1 cellular context compared by ENCODE assay signal in the genomic region with DNA sequence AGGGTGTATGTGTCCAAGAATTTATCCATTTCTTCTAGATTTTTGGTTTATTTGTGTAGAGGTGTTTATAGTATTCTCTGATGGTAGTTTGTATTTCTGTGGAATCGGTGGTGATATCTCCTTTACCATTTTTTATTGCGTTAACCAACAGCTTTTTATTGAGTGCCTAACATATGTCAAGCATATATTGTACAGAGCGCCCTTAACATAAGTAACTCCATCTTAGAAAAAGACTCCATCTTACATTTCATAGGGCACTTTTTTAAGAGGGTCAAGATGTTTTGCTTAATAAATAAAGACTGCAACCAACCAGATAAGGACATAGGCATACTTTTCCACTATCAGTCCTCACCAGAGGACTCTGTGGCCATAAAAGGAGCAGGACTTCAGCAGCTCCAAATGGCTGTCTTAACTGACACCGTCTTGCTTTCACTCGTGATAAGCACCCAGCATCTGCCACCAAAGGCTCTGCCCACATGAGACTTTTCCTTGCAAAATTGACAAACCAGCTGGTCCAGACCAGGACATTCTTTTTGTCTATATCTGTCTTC.
TF ChIP-seq lines count a peak whose summit lies in the region.

No MANE protein-coding gene starts in this region.

TF ChIP-seq in K562, 482 proteins besides CTCF, POLR2A, EP300 and RAD21 (continued from another document and continues in another):
- TF ChIP-seq, protein P1, sequence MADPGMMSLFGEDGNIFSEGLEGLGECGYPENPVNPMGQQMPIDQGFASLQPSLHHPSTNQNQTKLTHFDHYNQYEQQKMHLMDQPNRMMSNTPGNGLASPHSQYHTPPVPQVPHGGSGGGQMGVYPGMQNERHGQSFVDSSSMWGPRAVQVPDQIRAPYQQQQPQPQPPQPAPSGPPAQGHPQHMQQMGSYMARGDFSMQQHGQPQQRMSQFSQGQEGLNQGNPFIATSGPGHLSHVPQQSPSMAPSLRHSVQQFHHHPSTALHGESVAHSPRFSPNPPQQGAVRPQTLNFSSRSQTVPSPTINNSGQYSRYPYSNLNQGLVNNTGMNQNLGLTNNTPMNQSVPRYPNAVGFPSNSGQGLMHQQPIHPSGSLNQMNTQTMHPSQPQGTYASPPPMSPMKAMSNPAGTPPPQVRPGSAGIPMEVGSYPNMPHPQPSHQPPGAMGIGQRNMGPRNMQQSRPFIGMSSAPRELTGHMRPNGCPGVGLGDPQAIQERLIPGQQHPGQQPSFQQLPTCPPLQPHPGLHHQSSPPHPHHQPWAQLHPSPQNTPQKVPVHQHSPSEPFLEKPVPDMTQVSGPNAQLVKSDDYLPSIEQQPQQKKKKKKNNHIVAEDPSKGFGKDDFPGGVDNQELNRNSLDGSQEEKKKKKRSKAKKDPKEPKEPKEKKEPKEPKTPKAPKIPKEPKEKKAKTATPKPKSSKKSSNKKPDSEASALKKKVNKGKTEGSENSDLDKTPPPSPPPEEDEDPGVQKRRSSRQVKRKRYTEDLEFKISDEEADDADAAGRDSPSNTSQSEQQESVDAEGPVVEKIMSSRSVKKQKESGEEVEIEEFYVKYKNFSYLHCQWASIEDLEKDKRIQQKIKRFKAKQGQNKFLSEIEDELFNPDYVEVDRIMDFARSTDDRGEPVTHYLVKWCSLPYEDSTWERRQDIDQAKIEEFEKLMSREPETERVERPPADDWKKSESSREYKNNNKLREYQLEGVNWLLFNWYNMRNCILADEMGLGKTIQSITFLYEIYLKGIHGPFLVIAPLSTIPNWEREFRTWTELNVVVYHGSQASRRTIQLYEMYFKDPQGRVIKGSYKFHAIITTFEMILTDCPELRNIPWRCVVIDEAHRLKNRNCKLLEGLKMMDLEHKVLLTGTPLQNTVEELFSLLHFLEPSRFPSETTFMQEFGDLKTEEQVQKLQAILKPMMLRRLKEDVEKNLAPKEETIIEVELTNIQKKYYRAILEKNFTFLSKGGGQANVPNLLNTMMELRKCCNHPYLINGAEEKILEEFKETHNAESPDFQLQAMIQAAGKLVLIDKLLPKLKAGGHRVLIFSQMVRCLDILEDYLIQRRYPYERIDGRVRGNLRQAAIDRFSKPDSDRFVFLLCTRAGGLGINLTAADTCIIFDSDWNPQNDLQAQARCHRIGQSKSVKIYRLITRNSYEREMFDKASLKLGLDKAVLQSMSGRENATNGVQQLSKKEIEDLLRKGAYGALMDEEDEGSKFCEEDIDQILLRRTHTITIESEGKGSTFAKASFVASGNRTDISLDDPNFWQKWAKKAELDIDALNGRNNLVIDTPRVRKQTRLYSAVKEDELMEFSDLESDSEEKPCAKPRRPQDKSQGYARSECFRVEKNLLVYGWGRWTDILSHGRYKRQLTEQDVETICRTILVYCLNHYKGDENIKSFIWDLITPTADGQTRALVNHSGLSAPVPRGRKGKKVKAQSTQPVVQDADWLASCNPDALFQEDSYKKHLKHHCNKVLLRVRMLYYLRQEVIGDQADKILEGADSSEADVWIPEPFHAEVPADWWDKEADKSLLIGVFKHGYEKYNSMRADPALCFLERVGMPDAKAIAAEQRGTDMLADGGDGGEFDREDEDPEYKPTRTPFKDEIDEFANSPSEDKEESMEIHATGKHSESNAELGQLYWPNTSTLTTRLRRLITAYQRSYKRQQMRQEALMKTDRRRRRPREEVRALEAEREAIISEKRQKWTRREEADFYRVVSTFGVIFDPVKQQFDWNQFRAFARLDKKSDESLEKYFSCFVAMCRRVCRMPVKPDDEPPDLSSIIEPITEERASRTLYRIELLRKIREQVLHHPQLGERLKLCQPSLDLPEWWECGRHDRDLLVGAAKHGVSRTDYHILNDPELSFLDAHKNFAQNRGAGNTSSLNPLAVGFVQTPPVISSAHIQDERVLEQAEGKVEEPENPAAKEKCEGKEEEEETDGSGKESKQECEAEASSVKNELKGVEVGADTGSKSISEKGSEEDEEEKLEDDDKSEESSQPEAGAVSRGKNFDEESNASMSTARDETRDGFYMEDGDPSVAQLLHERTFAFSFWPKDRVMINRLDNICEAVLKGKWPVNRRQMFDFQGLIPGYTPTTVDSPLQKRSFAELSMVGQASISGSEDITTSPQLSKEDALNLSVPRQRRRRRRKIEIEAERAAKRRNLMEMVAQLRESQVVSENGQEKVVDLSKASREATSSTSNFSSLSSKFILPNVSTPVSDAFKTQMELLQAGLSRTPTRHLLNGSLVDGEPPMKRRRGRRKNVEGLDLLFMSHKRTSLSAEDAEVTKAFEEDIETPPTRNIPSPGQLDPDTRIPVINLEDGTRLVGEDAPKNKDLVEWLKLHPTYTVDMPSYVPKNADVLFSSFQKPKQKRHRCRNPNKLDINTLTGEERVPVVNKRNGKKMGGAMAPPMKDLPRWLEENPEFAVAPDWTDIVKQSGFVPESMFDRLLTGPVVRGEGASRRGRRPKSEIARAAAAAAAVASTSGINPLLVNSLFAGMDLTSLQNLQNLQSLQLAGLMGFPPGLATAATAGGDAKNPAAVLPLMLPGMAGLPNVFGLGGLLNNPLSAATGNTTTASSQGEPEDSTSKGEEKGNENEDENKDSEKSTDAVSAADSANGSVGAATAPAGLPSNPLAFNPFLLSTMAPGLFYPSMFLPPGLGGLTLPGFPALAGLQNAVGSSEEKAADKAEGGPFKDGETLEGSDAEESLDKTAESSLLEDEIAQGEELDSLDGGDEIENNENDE (IDR thresholded peaks at IDR 0.05; ENCODE audit: low read depth, low read length), result no peak
- TF ChIP-seq RBM15 (IDR thresholded peaks at IDR 0.05; ENCODE audit: insufficient read depth, low read length), result no peak
- TF ChIP-seq, protein P2, sequence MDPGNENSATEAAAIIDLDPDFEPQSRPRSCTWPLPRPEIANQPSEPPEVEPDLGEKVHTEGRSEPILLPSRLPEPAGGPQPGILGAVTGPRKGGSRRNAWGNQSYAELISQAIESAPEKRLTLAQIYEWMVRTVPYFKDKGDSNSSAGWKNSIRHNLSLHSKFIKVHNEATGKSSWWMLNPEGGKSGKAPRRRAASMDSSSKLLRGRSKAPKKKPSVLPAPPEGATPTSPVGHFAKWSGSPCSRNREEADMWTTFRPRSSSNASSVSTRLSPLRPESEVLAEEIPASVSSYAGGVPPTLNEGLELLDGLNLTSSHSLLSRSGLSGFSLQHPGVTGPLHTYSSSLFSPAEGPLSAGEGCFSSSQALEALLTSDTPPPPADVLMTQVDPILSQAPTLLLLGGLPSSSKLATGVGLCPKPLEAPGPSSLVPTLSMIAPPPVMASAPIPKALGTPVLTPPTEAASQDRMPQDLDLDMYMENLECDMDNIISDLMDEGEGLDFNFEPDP (CRISPR knock-in tag; IDR thresholded peaks at IDR 0.05), result no peak
- no peak for TF ChIP-seq MTA3 (IDR thresholded peaks at IDR 0.05; ENCODE audit: borderline replicate concordance)
- TF ChIP-seq, protein P3, sequence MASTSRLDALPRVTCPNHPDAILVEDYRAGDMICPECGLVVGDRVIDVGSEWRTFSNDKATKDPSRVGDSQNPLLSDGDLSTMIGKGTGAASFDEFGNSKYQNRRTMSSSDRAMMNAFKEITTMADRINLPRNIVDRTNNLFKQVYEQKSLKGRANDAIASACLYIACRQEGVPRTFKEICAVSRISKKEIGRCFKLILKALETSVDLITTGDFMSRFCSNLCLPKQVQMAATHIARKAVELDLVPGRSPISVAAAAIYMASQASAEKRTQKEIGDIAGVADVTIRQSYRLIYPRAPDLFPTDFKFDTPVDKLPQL (IDR thresholded peaks at IDR 0.05; ENCODE audit: extremely low read depth, insufficient read length), result no peak
- peak; percentile 75 for TF ChIP-seq TAL1 (IDR thresholded peaks at IDR 0.05)
- no peak for TF ChIP-seq ZNF12 (CRISPR knock-in tag; IDR thresholded peaks at IDR 0.05)
- TF ChIP-seq RHOXF2B (CRISPR knock-in tag; conservative IDR thresholded peaks at IDR 0.05), result no peak
- TF ChIP-seq MCM3 (IDR thresholded peaks at IDR 0.05), result no peak
- TF ChIP-seq NCOR1 (IDR thresholded peaks at IDR 0.05), result peak; percentile 15; the same call in 1 of the 2 replicates
- no peak for TF ChIP-seq BMI1 (IDR thresholded peaks at IDR 0.05; ENCODE audit: low read length)
- no peak for TF ChIP-seq EZH2 (IDR thresholded peaks at IDR 0.05; ENCODE audit: borderline replicate concordance, low read depth, low read length)
- TF ChIP-seq TEAD4 (IDR thresholded peaks at IDR 0.05; ENCODE audit: low read length), result peak; percentile 79
- no peak for TF ChIP-seq TEAD4 (CRISPR knock-in tag; IDR thresholded peaks at IDR 0.05; ENCODE audit: borderline replicate concordance)
- TF ChIP-seq ZFP1 (CRISPR knock-in tag; IDR thresholded peaks at IDR 0.05), result peak; percentile 22; the same call in 1 of the 2 replicates
- TF ChIP-seq KLF6 (CRISPR knock-in tag; IDR thresholded peaks at IDR 0.05; ENCODE audit: borderline replicate concordance), result 0 out of 2 replicates have a peak, but pooled peaks have one; percentile 43
- no peak for TF ChIP-seq ZNF134 (CRISPR knock-in tag; conservative IDR thresholded peaks at IDR 0.05)
- TF ChIP-seq CBX1 (IDR thresholded peaks at IDR 0.05; ENCODE audit: low read depth), result no peak
- peak; percentile 91 for TF ChIP-seq GTF2A2 (tag; IDR thresholded peaks at IDR 0.05)
- no peak for TF ChIP-seq BRF1 (IDR thresholded peaks at IDR 0.05; ENCODE audit: borderline replicate concordance, extremely low read depth, insufficient read length)
- no peak for TF ChIP-seq BDP1 (IDR thresholded peaks at IDR 0.05; ENCODE audit: insufficient read depth, insufficient read length)
- TF ChIP-seq FOXA1 (IDR thresholded peaks at IDR 0.05; ENCODE audit: borderline replicate concordance), result no peak
- no peak for TF ChIP-seq EWSR1 (IDR thresholded peaks at IDR 0.05; ENCODE audit: borderline replicate concordance, low read depth, partially characterized antibody)
- no peak for TF ChIP-seq FOSL1 (tag; conservative IDR thresholded peaks at IDR 0.05)
- TF ChIP-seq HCFC1 (IDR thresholded peaks at IDR 0.05; ENCODE audit: low read depth, low read length), result no peak
- no peak for TF ChIP-seq POLR2AphosphoS2 (IDR thresholded peaks at IDR 0.05; ENCODE audit: low read length)
- no peak for TF ChIP-seq HNRNPK (IDR thresholded peaks at IDR 0.05; ENCODE audit: low read depth, low read length, poor library complexity, severe bottlenecking)
- TF ChIP-seq, protein P4, sequence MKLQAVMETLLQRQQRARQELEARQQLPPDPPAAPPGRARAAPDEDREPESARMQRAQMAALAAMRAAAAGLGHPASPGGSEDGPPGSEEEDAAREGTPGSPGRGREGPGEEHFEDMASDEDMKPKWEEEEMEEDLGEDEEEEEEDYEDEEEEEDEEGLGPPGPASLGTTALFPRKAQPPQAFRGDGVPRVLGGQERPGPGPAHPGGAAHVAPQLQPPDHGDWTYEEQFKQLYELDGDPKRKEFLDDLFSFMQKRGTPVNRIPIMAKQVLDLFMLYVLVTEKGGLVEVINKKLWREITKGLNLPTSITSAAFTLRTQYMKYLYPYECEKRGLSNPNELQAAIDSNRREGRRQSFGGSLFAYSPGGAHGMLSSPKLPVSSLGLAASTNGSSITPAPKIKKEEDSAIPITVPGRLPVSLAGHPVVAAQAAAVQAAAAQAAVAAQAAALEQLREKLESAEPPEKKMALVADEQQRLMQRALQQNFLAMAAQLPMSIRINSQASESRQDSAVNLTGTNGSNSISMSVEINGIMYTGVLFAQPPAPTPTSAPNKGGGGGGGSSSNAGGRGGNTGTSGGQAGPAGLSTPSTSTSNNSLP (IDR thresholded peaks at IDR 0.05; ENCODE audit: borderline replicate concordance, low read depth, low read length), result no peak
- TF ChIP-seq, protein P5, sequence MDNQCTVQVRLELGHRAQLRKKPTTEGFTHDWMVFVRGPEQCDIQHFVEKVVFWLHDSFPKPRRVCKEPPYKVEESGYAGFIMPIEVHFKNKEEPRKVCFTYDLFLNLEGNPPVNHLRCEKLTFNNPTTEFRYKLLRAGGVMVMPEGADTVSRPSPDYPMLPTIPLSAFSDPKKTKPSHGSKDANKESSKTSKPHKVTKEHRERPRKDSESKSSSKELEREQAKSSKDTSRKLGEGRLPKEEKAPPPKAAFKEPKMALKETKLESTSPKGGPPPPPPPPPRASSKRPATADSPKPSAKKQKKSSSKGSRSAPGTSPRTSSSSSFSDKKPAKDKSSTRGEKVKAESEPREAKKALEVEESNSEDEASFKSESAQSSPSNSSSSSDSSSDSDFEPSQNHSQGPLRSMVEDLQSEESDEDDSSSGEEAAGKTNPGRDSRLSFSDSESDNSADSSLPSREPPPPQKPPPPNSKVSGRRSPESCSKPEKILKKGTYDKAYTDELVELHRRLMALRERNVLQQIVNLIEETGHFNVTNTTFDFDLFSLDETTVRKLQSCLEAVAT (IDR thresholded peaks at IDR 0.05), result no peak
- no peak for TF ChIP-seq COPS2 (conservative IDR thresholded peaks at IDR 0.05)
- no peak for TF ChIP-seq HDAC1 (IDR thresholded peaks at IDR 0.05)
- TF ChIP-seq, protein P6, sequence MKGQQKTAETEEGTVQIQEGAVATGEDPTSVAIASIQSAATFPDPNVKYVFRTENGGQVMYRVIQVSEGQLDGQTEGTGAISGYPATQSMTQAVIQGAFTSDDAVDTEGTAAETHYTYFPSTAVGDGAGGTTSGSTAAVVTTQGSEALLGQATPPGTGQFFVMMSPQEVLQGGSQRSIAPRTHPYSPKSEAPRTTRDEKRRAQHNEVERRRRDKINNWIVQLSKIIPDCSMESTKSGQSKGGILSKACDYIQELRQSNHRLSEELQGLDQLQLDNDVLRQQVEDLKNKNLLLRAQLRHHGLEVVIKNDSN (CRISPR knock-in tag; IDR thresholded peaks at IDR 0.05), result no peak
- TF ChIP-seq, protein P7, sequence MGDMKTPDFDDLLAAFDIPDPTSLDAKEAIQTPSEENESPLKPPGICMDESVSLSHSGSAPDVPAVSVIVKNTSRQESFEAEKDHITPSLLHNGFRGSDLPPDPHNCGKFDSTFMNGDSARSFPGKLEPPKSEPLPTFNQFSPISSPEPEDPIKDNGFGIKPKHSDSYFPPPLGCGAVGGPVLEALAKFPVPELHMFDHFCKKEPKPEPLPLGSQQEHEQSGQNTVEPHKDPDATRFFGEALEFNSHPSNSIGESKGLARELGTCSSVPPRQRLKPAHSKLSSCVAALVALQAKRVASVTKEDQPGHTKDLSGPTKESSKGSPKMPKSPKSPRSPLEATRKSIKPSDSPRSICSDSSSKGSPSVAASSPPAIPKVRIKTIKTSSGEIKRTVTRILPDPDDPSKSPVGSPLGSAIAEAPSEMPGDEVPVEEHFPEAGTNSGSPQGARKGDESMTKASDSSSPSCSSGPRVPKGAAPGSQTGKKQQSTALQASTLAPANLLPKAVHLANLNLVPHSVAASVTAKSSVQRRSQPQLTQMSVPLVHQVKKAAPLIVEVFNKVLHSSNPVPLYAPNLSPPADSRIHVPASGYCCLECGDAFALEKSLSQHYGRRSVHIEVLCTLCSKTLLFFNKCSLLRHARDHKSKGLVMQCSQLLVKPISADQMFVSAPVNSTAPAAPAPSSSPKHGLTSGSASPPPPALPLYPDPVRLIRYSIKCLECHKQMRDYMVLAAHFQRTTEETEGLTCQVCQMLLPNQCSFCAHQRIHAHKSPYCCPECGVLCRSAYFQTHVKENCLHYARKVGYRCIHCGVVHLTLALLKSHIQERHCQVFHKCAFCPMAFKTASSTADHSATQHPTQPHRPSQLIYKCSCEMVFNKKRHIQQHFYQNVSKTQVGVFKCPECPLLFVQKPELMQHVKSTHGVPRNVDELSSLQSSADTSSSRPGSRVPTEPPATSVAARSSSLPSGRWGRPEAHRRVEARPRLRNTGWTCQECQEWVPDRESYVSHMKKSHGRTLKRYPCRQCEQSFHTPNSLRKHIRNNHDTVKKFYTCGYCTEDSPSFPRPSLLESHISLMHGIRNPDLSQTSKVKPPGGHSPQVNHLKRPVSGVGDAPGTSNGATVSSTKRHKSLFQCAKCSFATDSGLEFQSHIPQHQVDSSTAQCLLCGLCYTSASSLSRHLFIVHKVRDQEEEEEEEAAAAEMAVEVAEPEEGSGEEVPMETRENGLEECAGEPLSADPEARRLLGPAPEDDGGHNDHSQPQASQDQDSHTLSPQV (IDR thresholded peaks at IDR 0.05), result peak; percentile 91
- TF ChIP-seq ZNF224 (CRISPR knock-in tag; IDR thresholded peaks at IDR 0.05), result no peak
- no peak for TF ChIP-seq HOXB6 (CRISPR knock-in tag; IDR thresholded peaks at IDR 0.05; ENCODE audit: borderline replicate concordance)
- TF ChIP-seq MYNN (IDR thresholded peaks at IDR 0.05), result no peak
- TF ChIP-seq MYNN (CRISPR knock-in tag; IDR thresholded peaks at IDR 0.05), result no peak
